In genomic region chr7:158985583-158985982, GRCh38 we compare ENCODE assay signal across 29 cellular contexts.
"Had no signal": no experiment of that assay in that cellular context is flagged by ENCODE, and none has a peak within 500 bp of the region (broad histone marks: within the 10 kb centered on the region; RNA-seq: fewer than 3 reads in every experiment).

No MANE protein-coding gene starts in this region.

- H3K4me1 ChIP-seq: ascending aorta had no signal

- DNase-seq: activated B cell treated with CpG ODN at 0.5 μM for 24 hours; activated CD4-positive, alpha-beta memory T cell treated with anti-CD3 and anti-CD28 coated beads for 36 hours; activated CD4-positive, alpha-beta T cell treated with anti-CD3 and anti-CD28 coated beads for 4 hours; activated CD4-positive, alpha-beta T cell treated with anti-CD3 and anti-CD28 coated beads, Interleukin-2, amount 10 ng/mL, durations not matched to agents 24 days and 14 days; activated CD4-positive, alpha-beta T cell treated with anti-CD3 and anti-CD28 coated beads, Interleukin-2, amount 50 U/mL, for 1 hour; activated CD4-positive, alpha-beta T cell treated with anti-CD3 and anti-CD28 coated beads, Interleukin-2, amount 50 U/mL, for 4 hours; activated CD4-positive, CD25-positive, alpha-beta regulatory T cell treated with anti-CD3 and anti-CD28 coated beads, Interleukin-2, amount 50 U/mL, for 72 hours; activated CD8-positive, alpha-beta memory T cell treated with anti-CD3 and anti-CD28 coated beads, Interleukin-2, amount 50 U/mL, for 4 hours; activated CD8-positive, alpha-beta T cell treated with anti-CD3 and anti-CD28 coated beads for 36 hours; activated effector memory CD4-positive, alpha-beta T cell treated with anti-CD3 and anti-CD28 coated beads, Interleukin-2, amount 50 U/mL, for 16 hours; activated gamma-delta T cell treated with Interleukin-2 at 50 U/mL for 16 hours; activated naive CD4-positive, alpha-beta T cell; activated naive CD4-positive, alpha-beta T cell treated with anti-CD3 and anti-CD28 coated beads, Interleukin-2, amount 10 ng/mL, durations not matched to agents 7 days and 5 days; activated naive CD8-positive, alpha-beta T cell treated with anti-CD3 and anti-CD28 coated beads, Interleukin-2, amount 10 ng/mL, durations not matched to agents 7 days and 5 days; activated naive CD8-positive, alpha-beta T cell treated with anti-CD3 and anti-CD28 coated beads, Interleukin-2, amount 50 U/mL, for 24 hours; activated T-cell treated with anti-CD3 and anti-CD28 coated beads for 4 hours; activated T-cell treated with anti-CD3 and anti-CD28 coated beads, Interleukin-2, amount 50 U/mL, for 1 hour; activated T-cell treated with anti-CD3 and anti-CD28 coated beads, Interleukin-2, amount 50 U/mL, for 4 hours; activated T-cell treated with anti-CD3 and anti-CD28 coated beads, Interleukin-2, amount 50 U/mL, for 72 hours; amygdala; anterior cingulate cortex; caudate nucleus; T-helper 1 cell; T-helper 2 cell; T-helper 9 cell had no signal

- H3K36me3 ChIP-seq: ascending aorta, cardiac muscle cell had no signal

- H3K27me3 ChIP-seq: ascending aorta had no signal

- ATAC-seq: activated CD8-positive, alpha-beta T cell treated with anti-CD3 and anti-CD28 coated beads for 36 hours; activated naive CD8-positive, alpha-beta T cell treated with anti-CD3 and anti-CD28 coated beads, Interleukin-2, amount 50 U/mL, for 24 hours; activated T-cell treated with anti-CD3 and anti-CD28 coated beads, Interleukin-2, amount 50 U/mL, for 4 hours; activated T-cell treated with anti-CD3 and anti-CD28 coated beads, Interleukin-2, amount 50 U/mL, for 72 hours; activated T-helper 17 cell treated with anti-CD3 and anti-CD28 coated beads, Interleukin-2, amount 50 U/mL, for 72 hours had no signal

- H3K27ac ChIP-seq: ascending aorta, cardiac muscle cell, VCaP had no signal

- H3K4me3 ChIP-seq: ascending aorta, cardiac muscle cell had no signal
